8 cellular contexts compared by ENCODE assay signal in genomic region chr21:15592271-15592860, GRCh38.
DNase-seq lines count a peak whose midpoint lies in the region; ATAC-seq and TF ChIP-seq lines count a peak whose summit lies in the region.

No MANE protein-coding gene starts in this region.

- H3K27me3 Mint-ChIP-seq in activated T-helper 1 cell treated with anti-CD3 and anti-CD28 coated beads, Interleukin-12 subunit alpha, Interleukin-12 subunit beta, Interleukin-2, Interleukin-4 antibody, amounts not matched to agents 30 ng/mL and 10 ng/mL and 1 ng/mL, durations not matched to agents 14 hours and 24 hours and 36 hours (ENCODE audit: insufficient read depth), result peaks cover 13% of the 10 kb centered on the region
- no peaks in the 10 kb centered on the region for H3K27me3 Mint-ChIP-seq in activated T-cell treated with anti-CD3 and anti-CD28 coated beads, Interleukin-2, amount 50 U/mL, for 4 hours (ENCODE audit: low read depth)

- DNase-seq in BJ (ENCODE audit: low read depth), result no peak
- peak; percentile 56 for DNase-seq in GM23248
- peak; percentile 54 for DNase-seq in NCI-H82 (lab: John Stamatoyannopoulos, UW)
- DNase-seq in cerebellum (ENCODE audit: low spot score), result peak; percentile 11
- DNase-seq in medulla oblongata (ENCODE audit: extremely low spot score), result peak; percentile 71
- DNase-seq in activated T-helper 1 cell treated with anti-CD3 and anti-CD28 coated beads, Interleukin-12 subunit alpha, Interleukin-12 subunit beta, Interleukin-2, Interleukin-4 antibody, amounts not matched to agents 30 ng/mL and 10 ng/mL and 1 ng/mL, durations not matched to agents 14 hours and 24 hours and 36 hours (ENCODE audit: low spot score), result no peak
- no peak for DNase-seq in activated T-cell treated with anti-CD3 and anti-CD28 coated beads, Interleukin-2, amount 50 U/mL, for 4 hours
- DNase-seq in COLO668 (lab: John Stamatoyannopoulos, UW; ENCODE audit: unreplicated experiment), result no peak

- 6 to 7% methylated on average over 5 of the region's 5 CpGs for WGBS in GM23248 (ENCODE audit: low coverage in 1 of 2, low lambda C conversion rate in 2 of 2, missing lambda C conversion rate in 2 of 2), 2 experiments

- POLR2A ChIA-PET in BJ (lab: Charles Lee), result no interaction called here

- no peaks in the 10 kb centered on the region for H3F3A ChIP-seq in GM23248 (ENCODE audit: insufficient read depth)

- no peak for ATAC-seq in activated T-cell treated with anti-CD3 and anti-CD28 coated beads, Interleukin-2, amount 50 U/mL, for 4 hours

- H3K36me3 Mint-ChIP-seq in activated T-helper 1 cell treated with anti-CD3 and anti-CD28 coated beads, Interleukin-12 subunit alpha, Interleukin-12 subunit beta, Interleukin-2, Interleukin-4 antibody, amounts not matched to agents 30 ng/mL and 10 ng/mL and 1 ng/mL, durations not matched to agents 14 hours and 24 hours and 36 hours (ENCODE audit: low read depth), result no peaks in the 10 kb centered on the region
- no peaks in the 10 kb centered on the region for H3K36me3 Mint-ChIP-seq in activated T-cell treated with anti-CD3 and anti-CD28 coated beads, Interleukin-2, amount 50 U/mL, for 4 hours (ENCODE audit: insufficient read depth)

- no peaks in the 10 kb centered on the region for H3K9me3 Mint-ChIP-seq in activated T-helper 1 cell treated with anti-CD3 and anti-CD28 coated beads, Interleukin-12 subunit alpha, Interleukin-12 subunit beta, Interleukin-2, Interleukin-4 antibody, amounts not matched to agents 30 ng/mL and 10 ng/mL and 1 ng/mL, durations not matched to agents 14 hours and 24 hours and 36 hours
- H3K9me3 Mint-ChIP-seq in activated T-cell treated with anti-CD3 and anti-CD28 coated beads, Interleukin-2, amount 50 U/mL, for 4 hours, result no peaks in the 10 kb centered on the region

- TF ChIP-seq CTCF in BJ (IDR thresholded peaks at IDR 0.05; ENCODE audit: insufficient read depth, low read depth, low read length), result peak; percentile 57

- H3K27me3 ChIP-seq in BJ (ENCODE audit: control insufficient read depth, insufficient read depth, low read length) (0 out of 2 replicates have a peak, but pooled peaks cover 1% of the 10 kb centered on the region), GM23248 (replicated peaks; ENCODE audit: insufficient read depth) (no peaks in the 10 kb centered on the region)

- H3K79me2 ChIP-seq in GM23248 (ENCODE audit: insufficient read depth), result no peaks in the 10 kb centered on the region

- H3K9ac ChIP-seq in GM23248, result no peak overlapping the region

- H2AFZ ChIP-seq in GM23248, result no peak overlapping the region

- H3K36me3 ChIP-seq in BJ (ENCODE audit: control insufficient read depth, insufficient read depth, low read length) (no peaks in the 10 kb centered on the region), GM23248 (ENCODE audit: low read depth) (no peaks in the 10 kb centered on the region)

- H3K27ac ChIP-seq in GM23248, result no peak overlapping the region

- H3K4me1 ChIP-seq in GM23248 (ENCODE audit: insufficient read depth), result no peaks in the 10 kb centered on the region

- H3K4me2 ChIP-seq in GM23248 (ENCODE audit: unreplicated experiment), result no peak overlapping the region

- H3K4me1 Mint-ChIP-seq in activated T-helper 1 cell treated with anti-CD3 and anti-CD28 coated beads, Interleukin-12 subunit alpha, Interleukin-12 subunit beta, Interleukin-2, Interleukin-4 antibody, amounts not matched to agents 30 ng/mL and 10 ng/mL and 1 ng/mL, durations not matched to agents 14 hours and 24 hours and 36 hours (ENCODE audit: low read depth), result no peaks in the 10 kb centered on the region
- H3K4me1 Mint-ChIP-seq in activated T-cell treated with anti-CD3 and anti-CD28 coated beads, Interleukin-2, amount 50 U/mL, for 4 hours (ENCODE audit: low read depth), result no peaks in the 10 kb centered on the region

- in situ Hi-C loops in GM23248 (cut with MboI), result no loop called here

- H3K9me3 ChIP-seq in GM23248 (ENCODE audit: low read depth), result no peaks in the 10 kb centered on the region

- H4K20me1 ChIP-seq in GM23248 (ENCODE audit: insufficient read depth), result no peaks in the 10 kb centered on the region

- CTCF ChIA-PET in BJ (lab: Yijun Ruan, JAX), result interaction anchor here (0.8 to 2.7 kb wide), 4 partner anchors 70 to 1332 kb away, joined by 3 to 11 read pairs (median 4); no protein-coding TSS in a partner anchor

- intact Hi-C loops in activated T-helper 1 cell treated with anti-CD3 and anti-CD28 coated beads, Interleukin-12 subunit alpha, Interleukin-12 subunit beta, Interleukin-2, Interleukin-4 antibody, amounts not matched to agents 30 ng/mL and 10 ng/mL and 1 ng/mL, durations not matched to agents 14 hours and 24 hours and 36 hours (cut with micrococcal nuclease), result loop anchor here (1.0 to 5.0 kb wide), 6 partner anchors 109 to 1332 kb away; partner anchors contain the start of gene NRIP1

- no peak overlapping the region for H3K27ac Mint-ChIP-seq in activated T-helper 1 cell treated with anti-CD3 and anti-CD28 coated beads, Interleukin-12 subunit alpha, Interleukin-12 subunit beta, Interleukin-2, Interleukin-4 antibody, amounts not matched to agents 30 ng/mL and 10 ng/mL and 1 ng/mL, durations not matched to agents 14 hours and 24 hours and 36 hours

- H3K9me2 ChIP-seq in GM23248 (ENCODE audit: insufficient read depth), result no peaks in the 10 kb centered on the region

- no peak overlapping the region for H3K4me3 ChIP-seq in BJ (ENCODE audit: low read depth, low read length)
- no peak overlapping the region for H3K4me3 ChIP-seq in GM23248

- no peak overlapping the region for H3K4me3 Mint-ChIP-seq in activated T-helper 1 cell treated with anti-CD3 and anti-CD28 coated beads, Interleukin-12 subunit alpha, Interleukin-12 subunit beta, Interleukin-2, Interleukin-4 antibody, amounts not matched to agents 30 ng/mL and 10 ng/mL and 1 ng/mL, durations not matched to agents 14 hours and 24 hours and 36 hours
- H3K4me3 Mint-ChIP-seq in activated T-cell treated with anti-CD3 and anti-CD28 coated beads, Interleukin-2, amount 50 U/mL, for 4 hours, result no peak overlapping the region

Comparison
In these comparisons a context has a peak if more than half of its experiments do, and no peak if none do; other contexts are left out.
1. DNase-seq: peak in GM23248 (single experiment), NCI-H82 (single experiment), cerebellum (single experiment) and medulla oblongata (single experiment); none in BJ (single experiment), activated T-helper 1 cell treated with anti-CD3 and anti-CD28 coated beads, Interleukin-12 subunit alpha, Interleukin-12 subunit beta, Interleukin-2, Interleukin-4 antibody, amounts not matched to agents 30 ng/mL and 10 ng/mL and 1 ng/mL, durations not matched to agents 14 hours and 24 hours and 36 hours (single experiment), activated T-cell treated with anti-CD3 and anti-CD28 coated beads, Interleukin-2, amount 50 U/mL, for 4 hours (single experiment) and COLO668 (single experiment).